In the genomic region with DNA sequence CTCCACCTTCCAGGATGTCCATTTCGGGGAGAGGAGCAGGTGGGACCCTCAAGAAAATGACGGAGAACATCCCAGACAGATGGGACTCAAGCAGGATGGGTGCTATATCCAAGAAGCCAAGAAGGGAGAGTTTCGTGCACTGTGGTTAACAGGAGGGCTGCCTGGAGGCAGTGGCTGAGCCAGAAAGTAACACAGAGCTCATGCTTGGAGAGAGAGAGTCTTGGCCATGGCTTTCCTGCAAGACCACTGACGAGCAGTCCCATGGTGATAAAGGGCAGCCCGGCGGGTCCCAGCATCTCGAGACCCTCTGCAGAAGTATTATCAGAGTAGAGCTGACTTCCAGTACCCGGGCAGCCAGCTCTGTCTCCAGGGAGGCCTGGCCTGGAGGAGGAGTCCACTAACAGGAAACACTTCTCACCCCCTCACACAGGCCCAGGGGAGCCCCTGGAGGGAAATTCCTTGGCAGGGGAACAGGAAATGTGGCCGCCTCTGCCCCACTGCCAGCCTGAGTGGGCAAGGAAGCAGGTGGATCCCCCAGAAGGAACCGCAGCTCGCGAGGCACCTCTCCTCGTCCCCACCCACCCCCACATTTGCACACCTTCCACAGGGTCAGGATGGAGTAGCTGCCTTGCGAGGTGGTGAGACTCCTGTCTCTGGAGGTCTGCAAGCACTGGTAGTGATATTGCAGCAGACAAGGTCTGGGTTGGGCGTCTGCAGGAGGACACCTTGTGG, we compare ENCODE assay signal across 12 cellular contexts. TPM values are rescaled to one million over a fixed set of nuclear protein-coding genes. Genes with fewer than 3 reads are reported as not detected.
DNase-seq lines count a peak whose midpoint lies in the region; ATAC-seq and TF ChIP-seq lines count a peak whose summit lies in the region.
"Had no signal": no experiment of that assay in that cellular context is flagged by ENCODE, and none has a peak within 500 bp of the region (broad histone marks: within the 10 kb centered on the region; RNA-seq: fewer than 3 reads in every experiment).

No MANE protein-coding gene starts in this region.

- H3K9me3 ChIP-seq in DND-41 (ENCODE audit: insufficient read depth, low read length, severe bottlenecking) (no peaks in the 10 kb centered on the region), mesenchymal stem cell (ENCODE audit: control insufficient read depth, low read length) (no peaks in the 10 kb centered on the region), vagina (no peaks in the 10 kb centered on the region)

- H2AK5ac ChIP-seq in mesenchymal stem cell (ENCODE audit: low read length, severe bottlenecking): peak overlapping the region; percentile 83

- H3K4ac ChIP-seq in mesenchymal stem cell (ENCODE audit: low read depth in 1 of 2, low read length in 2 of 2): peak overlapping the region; percentile 55 to 84

- POLR2A ChIA-PET in activated CD8-positive, alpha-beta T cell treated with anti-CD3 and anti-CD28 coated beads for 36 hours (lab: Charles Lee): interaction anchor here (0.8 to 1.5 kb wide), 4 partner anchors 22 to 72 kb away, joined by 3 to 6 read pairs (median 3); no protein-coding TSS in a partner anchor

- H3K14ac ChIP-seq in mesenchymal stem cell (ENCODE audit: low read length in 2 of 2): peak overlapping the region in 1 of 2 experiments; percentile 61

- H3K9ac ChIP-seq in DND-41 (ENCODE audit: low read depth, low read length) (no peak overlapping the region), mesenchymal stem cell (ENCODE audit: low read length) (no peak overlapping the region)

- DNase-seq in DND-41: peak; percentile 41
- DNase-seq in activated CD8-positive, alpha-beta T cell treated with anti-CD3 and anti-CD28 coated beads for 36 hours: peak; percentile 77
- DNase-seq in mesenchymal stem cell: no peak
- no peak for DNase-seq in COR-L47 (lab: John Stamatoyannopoulos, UW)
- DNase-seq in NCI-H345 (lab: John Stamatoyannopoulos, UW): no peak
- no peak for DNase-seq in vagina (ENCODE audit: extremely low spot score in 2 of 2)
- DNase-seq: DMS 273 treated with DMSO at 0.1 percent for 48 hours, NCI-H446, substantia nigra had no signal

- no peaks in the 10 kb centered on the region for H3K9me3 Mint-ChIP-seq in activated CD8-positive, alpha-beta T cell treated with anti-CD3 and anti-CD28 coated beads for 36 hours

- CTCF ChIA-PET in activated CD8-positive, alpha-beta T cell treated with anti-CD3 and anti-CD28 coated beads for 36 hours (lab: Charles Lee): interaction anchor here (1.0 to 5.6 kb wide), 11 partner anchors 11 to 292 kb away, joined by 3 to 98 read pairs (median 4); no protein-coding TSS in a partner anchor

- H3K4me2 ChIP-seq in DND-41 (ENCODE audit: insufficient read depth, low read length) (no peak overlapping the region), mesenchymal stem cell (ENCODE audit: low read length, poor library complexity, severe bottlenecking) (no peak overlapping the region)

- H3K27ac Mint-ChIP-seq in activated CD8-positive, alpha-beta T cell treated with anti-CD3 and anti-CD28 coated beads for 36 hours: peak overlapping the region; percentile 79

- H4K20me1 ChIP-seq in DND-41 (ENCODE audit: insufficient read depth, low read length): peaks cover 16% of the 10 kb centered on the region; the same call in 1 of the 2 replicates

- H3K4me1 ChIP-seq in DND-41 (ENCODE audit: insufficient read depth, low read length): peaks cover 24% of the 10 kb centered on the region
- peaks cover 64% of the 10 kb centered on the region for H3K4me1 ChIP-seq in mesenchymal stem cell (ENCODE audit: control insufficient read depth, insufficient read depth, low read depth, low read length)
- no peaks in the 10 kb centered on the region for H3K4me1 ChIP-seq in vagina

- H2BK5ac ChIP-seq in mesenchymal stem cell (ENCODE audit: low read depth, low read length, poor library complexity, severe bottlenecking): peak overlapping the region; percentile 20

- H3K4me3 Mint-ChIP-seq in activated CD8-positive, alpha-beta T cell treated with anti-CD3 and anti-CD28 coated beads for 36 hours: no peak overlapping the region

- H3K27me3 ChIP-seq in DND-41 (ENCODE audit: insufficient read depth, low read length, poor library complexity): no peaks in the 10 kb centered on the region
- H3K27me3 ChIP-seq in mesenchymal stem cell (ENCODE audit: control insufficient read depth in 1 of 2, insufficient read depth in 1 of 2, low read length in 2 of 2): peaks cover 0 to 20% of the 10 kb centered on the region in 2 experiments
- no peaks in the 10 kb centered on the region for H3K27me3 ChIP-seq in vagina

- intact Hi-C loops in activated CD8-positive, alpha-beta T cell treated with anti-CD3 and anti-CD28 coated beads for 36 hours (cut with micrococcal nuclease): loop anchor here (10.0 kb wide), 1 partner anchor 250 kb away; the partner anchor contains the start of gene CDC42EP1
- intact Hi-C loops in vagina (cut with DNase I): no loop called here

- peaks cover 62% of the 10 kb centered on the region for H3K4me1 Mint-ChIP-seq in activated CD8-positive, alpha-beta T cell treated with anti-CD3 and anti-CD28 coated beads for 36 hours (ENCODE audit: low read depth)

- H3K36me3 ChIP-seq in DND-41 (ENCODE audit: insufficient read depth, low read length) (no peaks in the 10 kb centered on the region), mesenchymal stem cell (ENCODE audit: control insufficient read depth in 1 of 2, insufficient read depth in 2 of 2, low read depth in 1 of 2, low read length in 2 of 2) (no peaks in the 10 kb centered on the region), vagina (no peaks in the 10 kb centered on the region)

- H2BK15ac ChIP-seq in mesenchymal stem cell (ENCODE audit: low read depth, poor library complexity, severe bottlenecking): peak overlapping the region; percentile 29

- no peak for TF ChIP-seq POLR2A in vagina (IDR thresholded peaks at IDR 0.05)

- no peaks in the 10 kb centered on the region for H3K27me3 Mint-ChIP-seq in activated CD8-positive, alpha-beta T cell treated with anti-CD3 and anti-CD28 coated beads for 36 hours

- TF ChIP-seq CTCF in DND-41 (IDR thresholded peaks at IDR 0.05; ENCODE audit: borderline replicate concordance, extremely low read depth, low read length, poor library complexity, severe bottlenecking) (no peak), vagina (IDR thresholded peaks at IDR 0.05) (no peak)
- no peak for TF ChIP-seq CTCF in activated CD8-positive, alpha-beta T cell treated with anti-CD3 and anti-CD28 coated beads for 36 hours (IDR thresholded peaks at IDR 0.05)

- H3K79me1 ChIP-seq in mesenchymal stem cell (replicated peaks; ENCODE audit: low read length, poor library complexity, severe bottlenecking): no peaks in the 10 kb centered on the region

- H3K23ac ChIP-seq in mesenchymal stem cell (ENCODE audit: low read length in 2 of 2): peak overlapping the region in 1 of 2 experiments; percentile 14

- ATAC-seq in DND-41 (ENCODE audit: insufficient read depth, low read depth): no peak
- ATAC-seq in HG03196 (IDR thresholded peaks at IDR 0.05; ENCODE audit: unreplicated experiment): peak; percentile 32
- peak; percentile 55 for ATAC-seq in activated CD8-positive, alpha-beta T cell treated with anti-CD3 and anti-CD28 coated beads for 36 hours
- no peak for ATAC-seq in HG03460 (IDR thresholded peaks at IDR 0.05; ENCODE audit: unreplicated experiment)
- ATAC-seq: SK-N-SH treated with all-trans-retinoic acid at 6 μM for 48 hours had no signal

- H3K27ac ChIP-seq in DND-41 (ENCODE audit: low read length): no peak overlapping the region
- H3K27ac ChIP-seq in mesenchymal stem cell (ENCODE audit: low read length, poor library complexity, severe bottlenecking): no peak overlapping the region
- no peak overlapping the region for H3K27ac ChIP-seq in vagina

- H4K8ac ChIP-seq in mesenchymal stem cell (ENCODE audit: low read length): no peak overlapping the region

- H2BK12ac ChIP-seq in mesenchymal stem cell (ENCODE audit: low read length in 2 of 2): peak overlapping the region; percentile 93 to 99

- peak overlapping the region; percentile 87 for H4K91ac ChIP-seq in mesenchymal stem cell (ENCODE audit: low read length)

- H2AFZ ChIP-seq in DND-41 (ENCODE audit: low read depth, low read length): no peak overlapping the region
- no peak overlapping the region for H2AFZ ChIP-seq in mesenchymal stem cell (ENCODE audit: low read depth, low read length)

- peak overlapping the region; percentile 5 to 89 for H3K18ac ChIP-seq in mesenchymal stem cell (ENCODE audit: low read depth in 1 of 2, low read length in 2 of 2)

- 80% methylated on average over 15 of the region's 15 CpGs for WGBS in mesenchymal stem cell

- H2BK120ac ChIP-seq in mesenchymal stem cell (ENCODE audit: low read depth, low read length): peak overlapping the region; percentile 50

- H3K79me2 ChIP-seq in DND-41 (ENCODE audit: insufficient read depth, low read length): no peaks in the 10 kb centered on the region

- H3K4me3 ChIP-seq in DND-41 (ENCODE audit: low read depth in 1 of 2, low read length in 2 of 2): no peak overlapping the region
- H3K4me3 ChIP-seq in mesenchymal stem cell (ENCODE audit: insufficient read depth in 1 of 2, low read depth in 1 of 2, low read length in 2 of 2): no peak overlapping the region
- no peak overlapping the region for H3K4me3 ChIP-seq in vagina

- H3K36me3 Mint-ChIP-seq in activated CD8-positive, alpha-beta T cell treated with anti-CD3 and anti-CD28 coated beads for 36 hours (ENCODE audit: low read depth): peaks cover 16% of the 10 kb centered on the region

RNA-seq across cellular contexts. Expression of gene CYTH4, which starts 32.2 kb away (rescaled TPM):
- 10 to 100 TPM; 33.2 to 33.4 TPM for total RNA-seq in activated CD8-positive, alpha-beta T cell treated with anti-CD3 and anti-CD28 coated beads for 36 hours
- polyA plus RNA-seq in mesenchymal stem cell (2013, experiment 1 of 2): 0.65 TPM
- polyA plus RNA-seq in mesenchymal stem cell (2013, experiment 2 of 2): 0.41 TPM
- 16.2 TPM for total RNA-seq in vagina

Comparison
In these comparisons a context has a peak if more than half of its experiments do, and no peak if none do; other contexts are left out.
1. ATAC-seq: peak in HG03196 (single experiment) and activated CD8-positive, alpha-beta T cell treated with anti-CD3 and anti-CD28 coated beads for 36 hours (single experiment); none in DND-41 (single experiment) and HG03460 (single experiment).
2. DNase-seq: peak in DND-41 (single experiment) and activated CD8-positive, alpha-beta T cell treated with anti-CD3 and anti-CD28 coated beads for 36 hours (single experiment); none in mesenchymal stem cell (single experiment), COR-L47 (single experiment), NCI-H345 (single experiment) and vagina (0 of 2).